ENCODE assay signal across 2 cellular contexts in the genomic region with DNA sequence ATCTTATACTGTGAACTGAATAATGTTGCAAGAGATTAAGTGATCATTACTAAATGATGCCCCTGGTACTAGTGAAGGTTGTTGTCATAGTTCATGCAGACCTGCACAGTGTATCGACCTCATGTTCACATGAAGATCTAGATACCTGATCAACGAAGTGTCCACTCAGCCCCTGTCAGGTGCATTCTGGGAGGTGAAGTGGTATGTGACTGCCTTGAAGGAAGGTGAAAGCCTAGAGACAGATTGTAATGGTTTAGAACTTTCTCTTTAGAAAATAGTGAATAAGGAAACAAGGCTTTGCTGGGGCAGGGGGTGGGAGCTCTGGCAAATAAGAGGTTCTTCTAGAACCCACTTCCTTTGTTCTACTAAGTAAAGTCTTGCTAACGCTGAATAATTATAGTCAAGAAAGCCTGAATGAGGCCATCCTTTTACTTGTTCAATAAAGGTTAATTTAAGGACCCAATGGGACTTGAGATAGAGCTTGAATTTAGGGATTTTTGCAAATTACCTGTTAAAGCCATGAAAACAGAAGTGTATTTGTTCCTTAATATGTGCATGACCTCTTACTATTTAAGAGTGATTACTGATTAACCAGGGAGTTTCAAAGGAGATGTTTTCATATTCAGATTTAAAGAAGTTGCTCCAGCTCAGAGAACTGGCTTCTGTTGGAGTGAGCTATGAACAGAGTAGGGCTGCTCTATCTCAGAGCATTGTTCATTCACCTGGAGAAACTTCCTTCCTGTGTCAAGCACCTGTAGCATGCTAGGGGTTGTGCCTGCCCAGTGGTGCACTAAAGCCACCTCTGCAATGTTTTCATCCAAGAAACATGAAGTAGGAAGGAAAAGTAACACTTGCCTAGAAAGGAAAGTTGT.
TF ChIP-seq lines count a peak whose summit lies in the region.

No MANE protein-coding gene starts in this region.

TF ChIP-seq in K562, 482 proteins besides CTCF, POLR2A, EP300 and RAD21 (continues in another document):
- no peak for TF ChIP-seq ILK (tag; IDR thresholded peaks at IDR 0.05; ENCODE audit: borderline replicate concordance, low read depth)
- TF ChIP-seq SMARCC2 (IDR thresholded peaks at IDR 0.05; ENCODE audit: low read depth), result no peak
- TF ChIP-seq MEIS2 (IDR thresholded peaks at IDR 0.05; ENCODE audit: partially characterized antibody), result no peak
- TF ChIP-seq, protein P1, sequence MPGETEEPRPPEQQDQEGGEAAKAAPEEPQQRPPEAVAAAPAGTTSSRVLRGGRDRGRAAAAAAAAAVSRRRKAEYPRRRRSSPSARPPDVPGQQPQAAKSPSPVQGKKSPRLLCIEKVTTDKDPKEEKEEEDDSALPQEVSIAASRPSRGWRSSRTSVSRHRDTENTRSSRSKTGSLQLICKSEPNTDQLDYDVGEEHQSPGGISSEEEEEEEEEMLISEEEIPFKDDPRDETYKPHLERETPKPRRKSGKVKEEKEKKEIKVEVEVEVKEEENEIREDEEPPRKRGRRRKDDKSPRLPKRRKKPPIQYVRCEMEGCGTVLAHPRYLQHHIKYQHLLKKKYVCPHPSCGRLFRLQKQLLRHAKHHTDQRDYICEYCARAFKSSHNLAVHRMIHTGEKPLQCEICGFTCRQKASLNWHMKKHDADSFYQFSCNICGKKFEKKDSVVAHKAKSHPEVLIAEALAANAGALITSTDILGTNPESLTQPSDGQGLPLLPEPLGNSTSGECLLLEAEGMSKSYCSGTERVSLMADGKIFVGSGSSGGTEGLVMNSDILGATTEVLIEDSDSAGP (CRISPR knock-in tag; IDR thresholded peaks at IDR 0.05), result no peak
- no peak for TF ChIP-seq ARID1B (IDR thresholded peaks at IDR 0.05)
- no peak for TF ChIP-seq CHCHD3 (CRISPR knock-in tag; IDR thresholded peaks at IDR 0.05)
- TF ChIP-seq ETV1 (tag; conservative IDR thresholded peaks at IDR 0.05; ENCODE audit: low read depth), result no peak
- no peak for TF ChIP-seq GATAD2B (IDR thresholded peaks at IDR 0.05; ENCODE audit: borderline replicate concordance)
- TF ChIP-seq, protein P2, sequence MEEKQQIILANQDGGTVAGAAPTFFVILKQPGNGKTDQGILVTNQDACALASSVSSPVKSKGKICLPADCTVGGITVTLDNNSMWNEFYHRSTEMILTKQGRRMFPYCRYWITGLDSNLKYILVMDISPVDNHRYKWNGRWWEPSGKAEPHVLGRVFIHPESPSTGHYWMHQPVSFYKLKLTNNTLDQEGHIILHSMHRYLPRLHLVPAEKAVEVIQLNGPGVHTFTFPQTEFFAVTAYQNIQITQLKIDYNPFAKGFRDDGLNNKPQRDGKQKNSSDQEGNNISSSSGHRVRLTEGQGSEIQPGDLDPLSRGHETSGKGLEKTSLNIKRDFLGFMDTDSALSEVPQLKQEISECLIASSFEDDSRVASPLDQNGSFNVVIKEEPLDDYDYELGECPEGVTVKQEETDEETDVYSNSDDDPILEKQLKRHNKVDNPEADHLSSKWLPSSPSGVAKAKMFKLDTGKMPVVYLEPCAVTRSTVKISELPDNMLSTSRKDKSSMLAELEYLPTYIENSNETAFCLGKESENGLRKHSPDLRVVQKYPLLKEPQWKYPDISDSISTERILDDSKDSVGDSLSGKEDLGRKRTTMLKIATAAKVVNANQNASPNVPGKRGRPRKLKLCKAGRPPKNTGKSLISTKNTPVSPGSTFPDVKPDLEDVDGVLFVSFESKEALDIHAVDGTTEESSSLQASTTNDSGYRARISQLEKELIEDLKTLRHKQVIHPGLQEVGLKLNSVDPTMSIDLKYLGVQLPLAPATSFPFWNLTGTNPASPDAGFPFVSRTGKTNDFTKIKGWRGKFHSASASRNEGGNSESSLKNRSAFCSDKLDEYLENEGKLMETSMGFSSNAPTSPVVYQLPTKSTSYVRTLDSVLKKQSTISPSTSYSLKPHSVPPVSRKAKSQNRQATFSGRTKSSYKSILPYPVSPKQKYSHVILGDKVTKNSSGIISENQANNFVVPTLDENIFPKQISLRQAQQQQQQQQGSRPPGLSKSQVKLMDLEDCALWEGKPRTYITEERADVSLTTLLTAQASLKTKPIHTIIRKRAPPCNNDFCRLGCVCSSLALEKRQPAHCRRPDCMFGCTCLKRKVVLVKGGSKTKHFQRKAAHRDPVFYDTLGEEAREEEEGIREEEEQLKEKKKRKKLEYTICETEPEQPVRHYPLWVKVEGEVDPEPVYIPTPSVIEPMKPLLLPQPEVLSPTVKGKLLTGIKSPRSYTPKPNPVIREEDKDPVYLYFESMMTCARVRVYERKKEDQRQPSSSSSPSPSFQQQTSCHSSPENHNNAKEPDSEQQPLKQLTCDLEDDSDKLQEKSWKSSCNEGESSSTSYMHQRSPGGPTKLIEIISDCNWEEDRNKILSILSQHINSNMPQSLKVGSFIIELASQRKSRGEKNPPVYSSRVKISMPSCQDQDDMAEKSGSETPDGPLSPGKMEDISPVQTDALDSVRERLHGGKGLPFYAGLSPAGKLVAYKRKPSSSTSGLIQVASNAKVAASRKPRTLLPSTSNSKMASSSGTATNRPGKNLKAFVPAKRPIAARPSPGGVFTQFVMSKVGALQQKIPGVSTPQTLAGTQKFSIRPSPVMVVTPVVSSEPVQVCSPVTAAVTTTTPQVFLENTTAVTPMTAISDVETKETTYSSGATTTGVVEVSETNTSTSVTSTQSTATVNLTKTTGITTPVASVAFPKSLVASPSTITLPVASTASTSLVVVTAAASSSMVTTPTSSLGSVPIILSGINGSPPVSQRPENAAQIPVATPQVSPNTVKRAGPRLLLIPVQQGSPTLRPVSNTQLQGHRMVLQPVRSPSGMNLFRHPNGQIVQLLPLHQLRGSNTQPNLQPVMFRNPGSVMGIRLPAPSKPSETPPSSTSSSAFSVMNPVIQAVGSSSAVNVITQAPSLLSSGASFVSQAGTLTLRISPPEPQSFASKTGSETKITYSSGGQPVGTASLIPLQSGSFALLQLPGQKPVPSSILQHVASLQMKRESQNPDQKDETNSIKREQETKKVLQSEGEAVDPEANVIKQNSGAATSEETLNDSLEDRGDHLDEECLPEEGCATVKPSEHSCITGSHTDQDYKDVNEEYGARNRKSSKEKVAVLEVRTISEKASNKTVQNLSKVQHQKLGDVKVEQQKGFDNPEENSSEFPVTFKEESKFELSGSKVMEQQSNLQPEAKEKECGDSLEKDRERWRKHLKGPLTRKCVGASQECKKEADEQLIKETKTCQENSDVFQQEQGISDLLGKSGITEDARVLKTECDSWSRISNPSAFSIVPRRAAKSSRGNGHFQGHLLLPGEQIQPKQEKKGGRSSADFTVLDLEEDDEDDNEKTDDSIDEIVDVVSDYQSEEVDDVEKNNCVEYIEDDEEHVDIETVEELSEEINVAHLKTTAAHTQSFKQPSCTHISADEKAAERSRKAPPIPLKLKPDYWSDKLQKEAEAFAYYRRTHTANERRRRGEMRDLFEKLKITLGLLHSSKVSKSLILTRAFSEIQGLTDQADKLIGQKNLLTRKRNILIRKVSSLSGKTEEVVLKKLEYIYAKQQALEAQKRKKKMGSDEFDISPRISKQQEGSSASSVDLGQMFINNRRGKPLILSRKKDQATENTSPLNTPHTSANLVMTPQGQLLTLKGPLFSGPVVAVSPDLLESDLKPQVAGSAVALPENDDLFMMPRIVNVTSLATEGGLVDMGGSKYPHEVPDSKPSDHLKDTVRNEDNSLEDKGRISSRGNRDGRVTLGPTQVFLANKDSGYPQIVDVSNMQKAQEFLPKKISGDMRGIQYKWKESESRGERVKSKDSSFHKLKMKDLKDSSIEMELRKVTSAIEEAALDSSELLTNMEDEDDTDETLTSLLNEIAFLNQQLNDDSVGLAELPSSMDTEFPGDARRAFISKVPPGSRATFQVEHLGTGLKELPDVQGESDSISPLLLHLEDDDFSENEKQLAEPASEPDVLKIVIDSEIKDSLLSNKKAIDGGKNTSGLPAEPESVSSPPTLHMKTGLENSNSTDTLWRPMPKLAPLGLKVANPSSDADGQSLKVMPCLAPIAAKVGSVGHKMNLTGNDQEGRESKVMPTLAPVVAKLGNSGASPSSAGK (IDR thresholded peaks at IDR 0.05), result 0 out of 2 replicates have a peak, but pooled peaks have one; percentile 14
- no peak for TF ChIP-seq RBM22 (IDR thresholded peaks at IDR 0.05; ENCODE audit: low read depth, low read length, poor library complexity, severe bottlenecking)

TF ChIP-seq in HepG2, 621 proteins besides CTCF, POLR2A, EP300 and RAD21 (continues in another document):
- TF ChIP-seq ZNF878 (CRISPR knock-in tag; IDR thresholded peaks at IDR 0.05), result no peak
- no peak for TF ChIP-seq MEIS1 (CRISPR knock-in tag; IDR thresholded peaks at IDR 0.05; ENCODE audit: borderline replicate concordance)
- TF ChIP-seq THAP11 (CRISPR knock-in tag; IDR thresholded peaks at IDR 0.05), result 0 out of 2 replicates have a peak, but pooled peaks have one; percentile 25
- TF ChIP-seq, protein P3, sequence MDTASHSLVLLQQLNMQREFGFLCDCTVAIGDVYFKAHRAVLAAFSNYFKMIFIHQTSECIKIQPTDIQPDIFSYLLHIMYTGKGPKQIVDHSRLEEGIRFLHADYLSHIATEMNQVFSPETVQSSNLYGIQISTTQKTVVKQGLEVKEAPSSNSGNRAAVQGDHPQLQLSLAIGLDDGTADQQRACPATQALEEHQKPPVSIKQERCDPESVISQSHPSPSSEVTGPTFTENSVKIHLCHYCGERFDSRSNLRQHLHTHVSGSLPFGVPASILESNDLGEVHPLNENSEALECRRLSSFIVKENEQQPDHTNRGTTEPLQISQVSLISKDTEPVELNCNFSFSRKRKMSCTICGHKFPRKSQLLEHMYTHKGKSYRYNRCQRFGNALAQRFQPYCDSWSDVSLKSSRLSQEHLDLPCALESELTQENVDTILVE (CRISPR knock-in tag; IDR thresholded peaks at IDR 0.05), result peak; percentile 19; the same call in 1 of the 2 replicates
- TF ChIP-seq POLR2G (IDR thresholded peaks at IDR 0.05; ENCODE audit: low read depth, low read length), result 0 out of 2 replicates have a peak, but pooled peaks have one; percentile 36
- 0 out of 2 replicates have a peak, but pooled peaks have one; percentile 22 for TF ChIP-seq ISL2 (CRISPR knock-in tag; IDR thresholded peaks at IDR 0.05)
- peak; percentile 50 for TF ChIP-seq SAP130 (CRISPR knock-in tag; IDR thresholded peaks at IDR 0.05; ENCODE audit: low read depth)
- TF ChIP-seq FOXA3 (CRISPR knock-in tag; IDR thresholded peaks at IDR 0.05), result peak; percentile 14; the same call in 1 of the 2 replicates
- TF ChIP-seq, protein P4, sequence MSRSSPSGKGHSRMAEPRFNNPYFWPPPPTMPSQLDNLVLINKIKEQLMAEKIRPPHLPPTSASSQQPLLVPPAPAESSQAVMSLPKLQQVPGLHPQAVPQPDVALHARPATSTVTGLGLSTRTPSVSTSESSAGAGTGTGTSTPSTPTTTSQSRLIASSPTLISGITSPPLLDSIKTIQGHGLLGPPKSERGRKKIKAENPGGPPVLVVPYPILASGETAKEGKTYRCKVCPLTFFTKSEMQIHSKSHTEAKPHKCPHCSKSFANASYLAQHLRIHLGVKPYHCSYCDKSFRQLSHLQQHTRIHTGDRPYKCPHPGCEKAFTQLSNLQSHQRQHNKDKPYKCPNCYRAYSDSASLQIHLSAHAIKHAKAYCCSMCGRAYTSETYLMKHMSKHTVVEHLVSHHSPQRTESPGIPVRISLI (CRISPR knock-in tag; IDR thresholded peaks at IDR 0.05; ENCODE audit: borderline replicate concordance), result peak; percentile 17; the same call in 1 of the 2 replicates
- TF ChIP-seq MXI1 (IDR thresholded peaks at IDR 0.05; ENCODE audit: borderline replicate concordance, low read depth, low read length), result no peak
- TF ChIP-seq, protein P5, sequence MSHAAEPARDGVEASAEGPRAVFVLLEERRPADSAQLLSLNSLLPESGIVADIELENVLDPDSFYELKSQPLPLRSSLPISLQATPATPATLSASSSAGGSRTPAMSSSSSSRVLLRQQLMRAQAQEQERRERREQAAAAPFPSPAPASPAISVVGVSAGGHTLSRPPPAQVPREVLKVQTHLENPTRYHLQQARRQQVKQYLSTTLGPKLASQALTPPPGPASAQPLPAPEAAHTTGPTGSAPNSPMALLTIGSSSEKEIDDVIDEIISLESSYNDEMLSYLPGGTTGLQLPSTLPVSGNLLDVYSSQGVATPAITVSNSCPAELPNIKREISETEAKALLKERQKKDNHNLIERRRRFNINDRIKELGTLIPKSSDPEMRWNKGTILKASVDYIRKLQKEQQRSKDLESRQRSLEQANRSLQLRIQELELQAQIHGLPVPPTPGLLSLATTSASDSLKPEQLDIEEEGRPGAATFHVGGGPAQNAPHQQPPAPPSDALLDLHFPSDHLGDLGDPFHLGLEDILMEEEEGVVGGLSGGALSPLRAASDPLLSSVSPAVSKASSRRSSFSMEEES (CRISPR knock-in tag; IDR thresholded peaks at IDR 0.05), result no peak
- TF ChIP-seq HNF4A (CRISPR knock-in tag; IDR thresholded peaks at IDR 0.05), result 0 out of 2 replicates have a peak, but pooled peaks have one; percentile 7
- TF ChIP-seq, protein P6, sequence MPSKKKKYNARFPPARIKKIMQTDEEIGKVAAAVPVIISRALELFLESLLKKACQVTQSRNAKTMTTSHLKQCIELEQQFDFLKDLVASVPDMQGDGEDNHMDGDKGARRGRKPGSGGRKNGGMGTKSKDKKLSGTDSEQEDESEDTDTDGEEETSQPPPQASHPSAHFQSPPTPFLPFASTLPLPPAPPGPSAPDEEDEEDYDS (CRISPR knock-in tag; IDR thresholded peaks at IDR 0.05), result 0 out of 2 replicates have a peak, but pooled peaks have one; percentile 53
- no peak for TF ChIP-seq SMAD3 (CRISPR knock-in tag; IDR thresholded peaks at IDR 0.05)
- no peak for TF ChIP-seq TSC22D2 (CRISPR knock-in tag; IDR thresholded peaks at IDR 0.05; ENCODE audit: borderline replicate concordance)
- TF ChIP-seq, protein P7, sequence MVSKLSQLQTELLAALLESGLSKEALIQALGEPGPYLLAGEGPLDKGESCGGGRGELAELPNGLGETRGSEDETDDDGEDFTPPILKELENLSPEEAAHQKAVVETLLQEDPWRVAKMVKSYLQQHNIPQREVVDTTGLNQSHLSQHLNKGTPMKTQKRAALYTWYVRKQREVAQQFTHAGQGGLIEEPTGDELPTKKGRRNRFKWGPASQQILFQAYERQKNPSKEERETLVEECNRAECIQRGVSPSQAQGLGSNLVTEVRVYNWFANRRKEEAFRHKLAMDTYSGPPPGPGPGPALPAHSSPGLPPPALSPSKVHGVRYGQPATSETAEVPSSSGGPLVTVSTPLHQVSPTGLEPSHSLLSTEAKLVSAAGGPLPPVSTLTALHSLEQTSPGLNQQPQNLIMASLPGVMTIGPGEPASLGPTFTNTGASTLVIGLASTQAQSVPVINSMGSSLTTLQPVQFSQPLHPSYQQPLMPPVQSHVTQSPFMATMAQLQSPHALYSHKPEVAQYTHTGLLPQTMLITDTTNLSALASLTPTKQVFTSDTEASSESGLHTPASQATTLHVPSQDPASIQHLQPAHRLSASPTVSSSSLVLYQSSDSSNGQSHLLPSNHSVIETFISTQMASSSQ (IDR thresholded peaks at IDR 0.05; ENCODE audit: low read depth), result peak; percentile 84
- TF ChIP-seq, protein P7 (CRISPR knock-in tag; IDR thresholded peaks at IDR 0.05; ENCODE audit: borderline replicate concordance), result peak; percentile 77; the same call in 1 of the 2 replicates
- TF ChIP-seq TAF15 (IDR thresholded peaks at IDR 0.05; ENCODE audit: low read depth, low read length, poor library complexity, severe bottlenecking), result no peak
- TF ChIP-seq KMT2A (CRISPR knock-in tag; IDR thresholded peaks at IDR 0.05), result 0 out of 2 replicates have a peak, but pooled peaks have one; percentile 13
- TF ChIP-seq ARNT (IDR thresholded peaks at IDR 0.05), result no peak
